ENCODE assay signal across 8 cellular contexts in the genomic region with DNA sequence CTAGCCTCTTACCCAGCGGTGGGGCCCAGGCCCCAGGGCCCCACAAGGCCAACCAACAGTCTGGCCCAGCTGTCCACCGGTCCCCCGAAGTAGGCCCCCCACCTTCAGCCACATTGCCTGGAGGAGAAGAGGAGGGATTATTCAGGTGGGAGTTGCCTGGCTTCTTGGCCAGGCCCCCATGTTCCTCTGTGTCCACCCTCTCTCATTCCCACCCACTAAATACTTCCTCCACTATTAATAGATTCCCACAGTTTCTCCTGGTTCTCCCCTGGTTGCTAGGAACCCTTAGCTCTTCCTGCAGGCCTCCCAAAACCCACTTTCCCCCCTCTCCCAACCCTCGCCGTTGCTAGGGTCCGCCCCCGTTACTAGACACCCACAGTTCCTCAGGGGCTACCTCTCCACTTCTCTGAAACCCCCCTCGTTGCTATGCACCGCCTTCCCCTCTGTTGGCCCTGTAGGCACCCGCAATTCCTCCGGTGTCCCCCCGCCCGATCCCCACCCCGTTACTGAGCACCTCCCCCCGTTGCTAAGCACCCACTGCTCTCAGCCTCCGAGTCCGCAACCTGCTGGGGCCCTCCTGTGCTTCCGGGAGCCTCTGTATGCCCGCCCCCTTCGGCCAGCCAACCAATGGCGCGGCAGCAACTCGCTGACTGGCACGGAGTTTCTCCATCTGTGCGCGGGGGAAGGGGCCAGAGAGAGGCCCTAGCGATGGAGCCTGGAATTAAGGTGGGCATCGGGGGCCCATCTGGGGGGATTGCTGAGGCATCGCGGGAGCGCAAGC. TPM values are rescaled to one million over a fixed set of nuclear protein-coding genes. Genes with fewer than 3 reads are reported as not detected.
DNase-seq lines count a peak whose midpoint lies in the region; ATAC-seq and TF ChIP-seq lines count a peak whose summit lies in the region.

No MANE protein-coding gene starts in this region.

- H3K27ac ChIP-seq in AG04450 (ENCODE audit: low read depth, low read length): peak overlapping the region; percentile 100

- in situ Hi-C loops in GM18951 (cut with MboI; ENCODE audit: low sequenced_read_pairs, unreplicated experiment): no loop called here

- TF ChIP-seq CTCF in AG04450 (IDR thresholded peaks at IDR 0.05; ENCODE audit: low read depth, low read length) (no peak), kidney epithelial cell (IDR thresholded peaks at IDR 0.05; ENCODE audit: insufficient read depth, low read length, poor library complexity, severe bottlenecking) (no peak)

- peak overlapping the region; percentile 70 for H3K4me3 ChIP-seq in AG04450 (ENCODE audit: low read depth, low read length)
- H3K4me3 ChIP-seq in kidney epithelial cell (ENCODE audit: low read depth, low read length): peak overlapping the region; percentile 54

- POLR2A ChIA-PET in AG04450 (lab: Yijun Ruan, JAX): interaction anchor here (0.7 kb wide), 1 partner anchor 21 kb away, joined by 5 read pairs; no protein-coding TSS in a partner anchor

- peak; percentile 81 for DNase-seq in AG04450 (ENCODE audit: low read depth, low spot score)
- DNase-seq in NCI-H345 treated with DMSO at 0.1 percent for 48 hours (lab: John Stamatoyannopoulos, UW; ENCODE audit: unreplicated experiment): peak; percentile 99
- DNase-seq in activated CD4-positive, alpha-beta T cell treated with anti-CD3 and anti-CD28 coated beads for 1 hour: peak; percentile 85
- peak; percentile 97 for DNase-seq in cerebellar cortex (ENCODE audit: low spot score)
- DNase-seq in kidney epithelial cell (ENCODE audit: low read depth): no peak
- DNase-seq in stimulated activated CD4-positive, alpha-beta T cell treated with anti-CD3 and anti-CD28 coated beads, Interleukin-12 subunit alpha, Interleukin-12 subunit beta, amount 100 ng/mL, for 48 hours (ENCODE audit: low read depth in 2 of 3, low spot score in 1 of 3): peak; percentile 86 to 93 (median 92)

- peaks cover 2% of the 10 kb centered on the region for H3K36me3 ChIP-seq in kidney epithelial cell (ENCODE audit: control insufficient read depth, insufficient read depth, low read length)

- CTCF ChIA-PET in AG04450 (lab: Charles Lee): no interaction called here

- no peaks in the 10 kb centered on the region for H3K9me3 ChIP-seq in AG04450 (ENCODE audit: control insufficient read depth, insufficient read depth, low read length)

- peak; percentile 44 for TF ChIP-seq POLR2A in GM18951 (IDR thresholded peaks at IDR 0.05; ENCODE audit: extremely low read depth, insufficient read depth, insufficient read length)

- ATAC-seq in HG03175 (IDR thresholded peaks at IDR 0.05; ENCODE audit: unreplicated experiment): peak; percentile 64

- H3K27me3 ChIP-seq in AG04450 (ENCODE audit: control insufficient read depth, insufficient read depth, low read length) (no peaks in the 10 kb centered on the region), kidney epithelial cell (ENCODE audit: control insufficient read depth, insufficient read depth, low read length) (no peaks in the 10 kb centered on the region)

RNA-seq across cellular contexts. Expression of gene COQ8B, which starts 2.0 kb away (rescaled TPM):
- 16.0 and 20.2 TPM in 2 replicates for polyA plus RNA-seq in AG04450 (2011; rRNA removed)
- polyA minus RNA-seq in AG04450 (2011; rRNA and poly(A)+ RNA removed): 18.9 and 20.5 TPM in 2 replicates
- total RNA-seq in kidney epithelial cell: 20.0 and 30.4 TPM in 2 replicates

RNA-seq across cellular contexts. Expression of gene ITPKC, which starts 2.2 kb away (rescaled TPM):
- polyA plus RNA-seq in AG04450 (2011; rRNA removed): 8.9 and 11.6 TPM in 2 replicates
- polyA minus RNA-seq in AG04450 (2011; rRNA and poly(A)+ RNA removed): 12.7 and 17.0 TPM in 2 replicates
- total RNA-seq in kidney epithelial cell: 25.8 and 40.2 TPM in 2 replicates

RNA-seq across cellular contexts. Expression of gene NUMBL, which starts 24.3 kb away (rescaled TPM):
- polyA plus RNA-seq in AG04450 (2011; rRNA removed): 29.4 and 30.9 TPM in 2 replicates
- polyA minus RNA-seq in AG04450 (2011; rRNA and poly(A)+ RNA removed): 25.0 and 30.6 TPM in 2 replicates
- total RNA-seq in kidney epithelial cell: 12.6 and 20.0 TPM in 2 replicates

RNA-seq across cellular contexts. Expression of gene ACTMAP, which starts 35.6 kb away (rescaled TPM):
- polyA plus RNA-seq in AG04450 (2011; rRNA removed): 2.9 and 4.5 TPM in 2 replicates
- polyA minus RNA-seq in AG04450 (2011; rRNA and poly(A)+ RNA removed): 5.5 and 7.5 TPM in 2 replicates
- total RNA-seq in kidney epithelial cell: 7.2 and 8.8 TPM in 2 replicates

RNA-seq across cellular contexts. Expression of gene SNRPA, which starts 36.3 kb away (rescaled TPM):
- polyA plus RNA-seq in AG04450 (2011; rRNA removed): 126 and 133 TPM in 2 replicates
- polyA minus RNA-seq in AG04450 (2011; rRNA and poly(A)+ RNA removed): 229 and 285 TPM in 2 replicates
- total RNA-seq in kidney epithelial cell: 84.4 and 110 TPM in 2 replicates
